20 cellular contexts compared by ENCODE assay signal in genomic region chr12:104204690-104205480, GRCh38. TPM values are rescaled to one million over a fixed set of nuclear protein-coding genes. Genes with fewer than 3 reads are reported as not detected.
DNase-seq lines count a peak whose midpoint lies in the region; ATAC-seq, FAIRE-seq and TF ChIP-seq lines count a peak whose summit lies in the region.
"Had no signal": no experiment of that assay in that cellular context is flagged by ENCODE, and none has a peak within 500 bp of the region (broad histone marks: within the 10 kb centered on the region; RNA-seq: fewer than 3 reads in every experiment).

No MANE protein-coding gene starts in this region.

- H2BK5ac ChIP-seq in IMR-90 (ENCODE audit: low read depth, low read length, poor library complexity, severe bottlenecking), result no peak overlapping the region

- no peaks in the 10 kb centered on the region for H3K36me3 ChIP-seq in IMR-90 (ENCODE audit: control insufficient read depth, insufficient read depth, low read length)
- H3K36me3 ChIP-seq in osteoblast (ENCODE audit: insufficient read depth, low read length), result no peaks in the 10 kb centered on the region
- no peaks in the 10 kb centered on the region for H3K36me3 ChIP-seq in aorta (ENCODE audit: control insufficient read depth in 1 of 2, insufficient read depth in 2 of 2, low read length in 1 of 2)
- no peaks in the 10 kb centered on the region for H3K36me3 ChIP-seq in SJCRH30
- H3K36me3 ChIP-seq: BLaER1, MG63 had no signal

- H3K9me3 ChIP-seq in IMR-90 (ENCODE audit: control insufficient read depth, insufficient read depth, low read length), result peaks cover 2% of the 10 kb centered on the region; the same call in 1 of the 2 replicates
- peaks cover 3% of the 10 kb centered on the region for H3K9me3 ChIP-seq in osteoblast (ENCODE audit: low read depth, low read length)
- no peaks in the 10 kb centered on the region for H3K9me3 ChIP-seq in aorta (ENCODE audit: control insufficient read depth, low read length)
- no peaks in the 10 kb centered on the region for H3K9me3 ChIP-seq in SJCRH30 (replicated peaks)

- in situ Hi-C loops in IMR-90 (cut with MboI; ENCODE audit: low sequenced_read_pairs), result no loop called here

- H3K4ac ChIP-seq in IMR-90 (ENCODE audit: low read depth, low read length), result no peak overlapping the region; the same call in 1 of the 2 replicates

- ATAC-seq in IMR-90 (ENCODE audit: low read depth) (no peak), aorta (ENCODE audit: low FRiP score) (no peak)
- ATAC-seq: K562 had no signal

- no peak for FAIRE-seq in RCC 7860 (lab: Jason Lieb, UNC)
- FAIRE-seq: G401.6, H54, K562 had no signal

- no peak overlapping the region for H2BK20ac ChIP-seq in IMR-90 (ENCODE audit: low read depth, low read length)

- 100% methylated on average over 2 of the region's 19 CpGs; no CpG with 5 or more reads in 1 of the 2 experiments for WGBS in IMR-90 (ENCODE audit: extremely low coverage in 2 of 2, insufficient read length in 1 of 2), 2 experiments
- WGBS in aorta, 2 donors, result 88 to 92% methylated on average over 19 of the region's 19 CpGs

- H4K91ac ChIP-seq in IMR-90 (ENCODE audit: insufficient read depth, low read depth, low read length), result no peak overlapping the region

- POLR2A ChIA-PET in IMR-90 (lab: Charles Lee; ENCODE audit: unreplicated experiment), result no interaction called here

- H3K27me3 ChIP-seq in IMR-90 (ENCODE audit: control insufficient read depth, insufficient read depth, low read length), result no peaks in the 10 kb centered on the region
- H3K27me3 ChIP-seq in osteoblast (ENCODE audit: insufficient read depth, low read length), result no peaks in the 10 kb centered on the region
- no peaks in the 10 kb centered on the region for H3K27me3 ChIP-seq in aorta (ENCODE audit: control insufficient read depth in 1 of 2, insufficient read depth in 2 of 2, low read length in 1 of 2)
- no peaks in the 10 kb centered on the region for H3K27me3 ChIP-seq in SJCRH30
- H3K27me3 ChIP-seq: BLaER1, MG63 had no signal

- no peak for TF ChIP-seq CTCF in IMR-90 (conservative IDR thresholded peaks at IDR 0.05; ENCODE audit: low read depth, low read length)
- no peak for TF ChIP-seq CTCF in osteoblast (IDR thresholded peaks at IDR 0.05; ENCODE audit: extremely low read depth, low read depth, low read length)

- H3K4me2 ChIP-seq in IMR-90 (ENCODE audit: low read depth, low read length) (no peak overlapping the region), osteoblast (ENCODE audit: insufficient read depth, low read length) (no peak overlapping the region)
- H3K4me2 ChIP-seq: BLaER1 had no signal

- no peak for TF ChIP-seq RAD21 in IMR-90 (IDR thresholded peaks at IDR 0.05; ENCODE audit: low read length)

- H3K56ac ChIP-seq in IMR-90 (ENCODE audit: extremely low read depth, insufficient read depth, low read length), result no peak overlapping the region

- no peaks in the 10 kb centered on the region; the same call in 1 of the 2 replicates for H3K9me1 ChIP-seq in IMR-90 (ENCODE audit: insufficient read depth, low read length)

- no peak overlapping the region for H3K14ac ChIP-seq in IMR-90 (replicated peaks; ENCODE audit: low read depth, low read length)

- H3K27ac ChIP-seq in IMR-90 (ENCODE audit: insufficient read depth, low read length) (no peak overlapping the region), osteoblast (ENCODE audit: low read depth, low read length) (no peak overlapping the region), aorta (ENCODE audit: low read depth in 1 of 2, low read length in 2 of 2) (no peak overlapping the region), SJCRH30 (no peak overlapping the region)
- H3K27ac ChIP-seq: BLaER1, SK-N-MC had no signal

- DNase-seq in ELF-1 (ENCODE audit: low read depth, low spot score), result peak; percentile 29
- DNase-seq in IMR-90, result no peak
- peak; percentile 6 for DNase-seq in globus pallidus (ENCODE audit: low spot score)
- DNase-seq in osteoblast (ENCODE audit: insufficient read length, low spot score, missing footprints), result no peak
- no peak for DNase-seq in stimulated activated CD4-positive, alpha-beta T cell treated with anti-CD3 and anti-CD28 coated beads, Interleukin-2, amount 100 ng/mL, for 24 hours
- no peak for DNase-seq in aorta
- no peak for DNase-seq in RCC 7860 (ENCODE audit: low spot score)
- no peak for DNase-seq in SJCRH30
- DNase-seq: CD4-positive, alpha-beta T cell; MG63; NCI-H1417; NCI-H1694 treated with DMSO at 0.1 percent for 48 hours; NCI-H2081 treated with DMSO at 0.1 percent for 48 hours; Right ventricle myocardium superior; SW 1271 had no signal

- H2AK9ac ChIP-seq in IMR-90 (replicated peaks; ENCODE audit: low read depth, low read length, poor library complexity), result no peak overlapping the region

- no peak overlapping the region for H2BK120ac ChIP-seq in IMR-90 (ENCODE audit: low read depth, low read length)

- no peak overlapping the region for H4K8ac ChIP-seq in IMR-90 (ENCODE audit: low read depth in 2 of 2, low read length in 2 of 2)

- no peak for TF ChIP-seq POLR2A in IMR-90 (IDR thresholded peaks at IDR 0.05; ENCODE audit: low read depth, low read length)

- H3K79me2 ChIP-seq in osteoblast (ENCODE audit: insufficient read depth, low read length), result no peaks in the 10 kb centered on the region

- H3K4me1 ChIP-seq in IMR-90 (ENCODE audit: control insufficient read depth, insufficient read depth, low read length) (peaks cover 4% of the 10 kb centered on the region), osteoblast (ENCODE audit: insufficient read depth, low read length) (no peaks in the 10 kb centered on the region), aorta (ENCODE audit: control insufficient read depth in 1 of 2, insufficient read depth in 2 of 2, low read length in 2 of 2) (no peaks in the 10 kb centered on the region), SJCRH30 (no peaks in the 10 kb centered on the region)

- no peak overlapping the region for H2AFZ ChIP-seq in IMR-90 (replicated peaks; ENCODE audit: low read length, poor library complexity)
- H2AFZ ChIP-seq in osteoblast (ENCODE audit: low read length), result peak overlapping the region; percentile 46

- BruUV-seq in IMR-90 (replicated peaks; lab: Mats Ljungman, UMichigan), result no TSS peak

- dilution Hi-C loops in IMR-90 (cut with HindIII; ENCODE audit: low sequenced_read_pairs, unreplicated experiment), result no loop called here

- H3K23ac ChIP-seq in IMR-90 (ENCODE audit: low read depth, low read length), result no peak overlapping the region

- no peak overlapping the region for H4K5ac ChIP-seq in IMR-90 (ENCODE audit: low read depth, low read length)

- H3K9ac ChIP-seq in IMR-90 (ENCODE audit: low read depth, low read length), result no peak overlapping the region
- H3K9ac ChIP-seq: BLaER1 had no signal

- no peak overlapping the region for H3K18ac ChIP-seq in IMR-90 (ENCODE audit: low read depth, low read length)

- H2AK5ac ChIP-seq in IMR-90 (ENCODE audit: low read depth, low read length), result peak overlapping the region; percentile 40

- H4K20me1 ChIP-seq in IMR-90 (ENCODE audit: insufficient read depth, low read length) (no peaks in the 10 kb centered on the region), osteoblast (ENCODE audit: insufficient read depth, low read length) (no peaks in the 10 kb centered on the region)
- H4K20me1 ChIP-seq: BLaER1 had no signal

- intact Hi-C loops in IMR-90 (cut with micrococcal nuclease), result loop anchor here (5.0 kb wide), 1 partner anchor 822 kb away; no protein-coding TSS in a partner anchor
- intact Hi-C loops in aorta (cut with DNase I), result loop anchor here (5.0 kb wide), 1 partner anchor 152 kb away; no protein-coding TSS in a partner anchor

- CTCF ChIA-PET in IMR-90 (lab: Yijun Ruan, JAX), result no interaction called here

- no peak overlapping the region for H2BK15ac ChIP-seq in IMR-90 (ENCODE audit: low read depth, low read length)

- H3K79me1 ChIP-seq in IMR-90 (ENCODE audit: low read depth in 1 of 2, low read length in 2 of 2), result no peaks in the 10 kb centered on the region

- H3K4me3 ChIP-seq in IMR-90 (ENCODE audit: insufficient read depth, low read depth, low read length), result no peak overlapping the region
- no peak overlapping the region for H3K4me3 ChIP-seq in osteoblast (ENCODE audit: insufficient read depth, low read length)
- H3K4me3 ChIP-seq in aorta (ENCODE audit: low read length in 2 of 2), result no peak overlapping the region
- H3K4me3 ChIP-seq in SJCRH30, result no peak overlapping the region
- H3K4me3 ChIP-seq: BLaER1, K562, MG63, SK-N-MC had no signal

TF ChIP-seq in IMR-90, 13 proteins besides CTCF, POLR2A, EP300 and RAD21 (continues in another document):
- TF ChIP-seq BHLHE40 (IDR thresholded peaks at IDR 0.05; ENCODE audit: low read depth, low read length) (no peak), MXI1 (IDR thresholded peaks at IDR 0.05; ENCODE audit: borderline replicate concordance, low read depth, low read length) (no peak), ELK1 (IDR thresholded peaks at IDR 0.05; ENCODE audit: borderline replicate concordance, low read depth, low read length) (no peak), FOS (IDR thresholded peaks at IDR 0.05; ENCODE audit: low read depth, low read length) (no peak), CEBPB (IDR thresholded peaks at IDR 0.05; ENCODE audit: low read depth, low read length) (no peak), CHD1 (IDR thresholded peaks at IDR 0.05; ENCODE audit: low read depth, low read length) (no peak), RFX5 (IDR thresholded peaks at IDR 0.05; ENCODE audit: low read depth, low read length) (no peak), SMC3 (IDR thresholded peaks at IDR 0.05; ENCODE audit: low read depth, low read length) (no peak), NFE2L2 (IDR thresholded peaks at IDR 0.05; ENCODE audit: low read depth, low read length) (no peak)

RNA-seq across cellular contexts. Expression of gene TXNRD1, which starts 10.7 kb away (rescaled TPM):
- total RNA-seq in IMR-90 (2012; rRNA removed) (582 and 671 TPM in 2 replicates), osteoblast (323 and 502 TPM in 2 replicates), aorta (100 to 1,000 TPM; 115 to 140 TPM)
- polyA plus RNA-seq in IMR-90 (2012; rRNA removed) (325 and 379 TPM in 2 replicates), aorta (100 to 1,000 TPM in 1 of 2 donors, 10 to 100 TPM in 1; 97.7 to 119 TPM)
- 231 and 352 TPM in 2 replicates for polyA plus RNA-seq in IMR-90 (2012; cell fraction: cytosol; rRNA removed)
- polyA plus RNA-seq in IMR-90 (2012; cell fraction: nucleus; rRNA removed; ENCODE audit: low replicate concordance), result 162 and 221 TPM in 2 replicates
- 70.0 and 72.8 TPM in 2 replicates for total RNA-seq in SJCRH30 (2014; rRNA removed; shearing (Covaris generic))

Comparison
In these comparisons a context has a peak if more than half of its experiments do, and no peak if none do; other contexts are left out.
1. DNase-seq: peak in ELF-1 (single experiment) and globus pallidus (single experiment); none in IMR-90 (single experiment), osteoblast (single experiment), stimulated activated CD4-positive, alpha-beta T cell treated with anti-CD3 and anti-CD28 coated beads, Interleukin-2, amount 100 ng/mL, for 24 hours (0 of 2), aorta (0 of 2), RCC 7860 (single experiment) and SJCRH30 (0 of 2).